14 cellular contexts compared by ENCODE assay signal in genomic region chr17:68260051-68260762, GRCh38. TPM values are rescaled to one million over a fixed set of nuclear protein-coding genes. Genes with fewer than 3 reads are reported as not detected.
DNase-seq lines count a peak whose midpoint lies in the region; ATAC-seq and TF ChIP-seq lines count a peak whose summit lies in the region.
"Had no signal": no experiment of that assay in that cellular context is flagged by ENCODE, and none has a peak within 500 bp of the region (broad histone marks: within the 10 kb centered on the region; RNA-seq: fewer than 3 reads in every experiment).

No MANE protein-coding gene starts in this region.

- peaks cover 20% of the 10 kb centered on the region for H3K36me3 Mint-ChIP-seq in CD8-positive, alpha-beta T cell
- peaks cover 17% of the 10 kb centered on the region; the same call in 2 of the 3 replicates for H3K36me3 Mint-ChIP-seq in GM23338 (ENCODE audit: low read depth)
- peaks cover 34% of the 10 kb centered on the region for H3K36me3 Mint-ChIP-seq in activated CD8-positive, alpha-beta T cell treated with anti-CD3 and anti-CD28 coated beads for 36 hours (ENCODE audit: low read depth)

- H2BK12ac ChIP-seq in mesenchymal stem cell (ENCODE audit: low read length in 2 of 2): no peak overlapping the region

- H3K4me2 ChIP-seq in GM23338 (no peak overlapping the region), mesenchymal stem cell (ENCODE audit: low read length, poor library complexity, severe bottlenecking) (no peak overlapping the region)
- H3K4me2 ChIP-seq: neural progenitor cell had no signal

- no peaks in the 10 kb centered on the region for H3K36me3 ChIP-seq in CD8-positive, alpha-beta T cell (ENCODE audit: insufficient read depth, low read length)
- peaks cover 5% of the 10 kb centered on the region; the same call in 1 of the 2 replicates for H3K36me3 ChIP-seq in GM23338 (ENCODE audit: insufficient read depth)
- H3K36me3 ChIP-seq in mesenchymal stem cell (ENCODE audit: control insufficient read depth in 1 of 2, insufficient read depth in 2 of 2, low read depth in 1 of 2, low read length in 2 of 2): peaks cover 4 to 22% of the 10 kb centered on the region in 2 experiments
- H3K36me3 ChIP-seq: neural progenitor cell had no signal

- no peaks in the 10 kb centered on the region for H3K9me3 Mint-ChIP-seq in CD8-positive, alpha-beta T cell
- H3K9me3 Mint-ChIP-seq in GM23338: no peaks in the 10 kb centered on the region
- H3K9me3 Mint-ChIP-seq in activated CD8-positive, alpha-beta T cell treated with anti-CD3 and anti-CD28 coated beads for 36 hours: no peaks in the 10 kb centered on the region
- H3K9me3 Mint-ChIP-seq: neural progenitor cell had no signal

- no peak overlapping the region for H3K4me3 ChIP-seq in CD8-positive, alpha-beta T cell (ENCODE audit: low read depth, low read length)
- H3K4me3 ChIP-seq in GM23338: no peak overlapping the region
- H3K4me3 ChIP-seq in mesenchymal stem cell (ENCODE audit: insufficient read depth in 1 of 2, low read depth in 1 of 2, low read length in 2 of 2): no peak overlapping the region
- H3K4me3 ChIP-seq: neural progenitor cell had no signal

- CTCF ChIA-PET in CD8-positive, alpha-beta T cell (lab: Charles Lee): interaction anchor here (1.0 to 6.1 kb wide), 8 partner anchors 11 to 206 kb away, joined by 3 to 125 read pairs (median 8); no protein-coding TSS in a partner anchor
- CTCF ChIA-PET in activated CD8-positive, alpha-beta T cell treated with anti-CD3 and anti-CD28 coated beads for 36 hours (lab: Charles Lee): interaction anchor here (1.0 to 8.0 kb wide), 7 partner anchors 31 to 200 kb away, joined by 3 to 122 read pairs (median 6); partner anchors contain the start of genes ARSG and WIPI1

- POLR2A ChIA-PET in CD8-positive, alpha-beta T cell (lab: Charles Lee): interaction anchor here (1.1 to 3.0 kb wide), 4 partner anchors 11 to 80 kb away, joined by 4 to 16 read pairs (median 4); partner anchors contain the start of genes AMZ2, ARSG and SLC16A6
- POLR2A ChIA-PET in activated CD8-positive, alpha-beta T cell treated with anti-CD3 and anti-CD28 coated beads for 36 hours (lab: Charles Lee): interaction anchor here (0.8 to 3.3 kb wide), 4 partner anchors 12 to 195 kb away, joined by 3 to 31 read pairs (median 4); partner anchors contain the start of gene AMZ2

- no peak overlapping the region for H3K23ac ChIP-seq in mesenchymal stem cell (ENCODE audit: low read length in 2 of 2)

- no peaks in the 10 kb centered on the region for H3F3A ChIP-seq in GM23338 (replicated peaks; ENCODE audit: low read depth)

- WGBS in mesenchymal stem cell: 92% methylated on average over 7 of the region's 9 CpGs

- no peaks in the 10 kb centered on the region for H3K9me3 ChIP-seq in CD8-positive, alpha-beta T cell (ENCODE audit: low read length)
- no peaks in the 10 kb centered on the region for H3K9me3 ChIP-seq in mesenchymal stem cell (ENCODE audit: control insufficient read depth, low read length)
- H3K9me3 ChIP-seq: spleen, tibial nerve had no signal

- no peak overlapping the region for H3K27ac ChIP-seq in CD8-positive, alpha-beta T cell (ENCODE audit: low read depth, low read length)
- H3K27ac ChIP-seq in GM23338 (ENCODE audit: low read depth) (no peak overlapping the region), mesenchymal stem cell (ENCODE audit: low read length, poor library complexity, severe bottlenecking) (no peak overlapping the region)
- H3K27ac ChIP-seq: neural progenitor cell had no signal

- no peaks in the 10 kb centered on the region for H3K27me3 ChIP-seq in CD8-positive, alpha-beta T cell (ENCODE audit: insufficient read depth, low read length)
- H3K27me3 ChIP-seq in GM23338 (ENCODE audit: insufficient read depth) (no peaks in the 10 kb centered on the region), mesenchymal stem cell (ENCODE audit: control insufficient read depth in 1 of 2, insufficient read depth in 1 of 2, low read length in 2 of 2) (no peaks in the 10 kb centered on the region)
- H3K27me3 ChIP-seq: spleen, tibial nerve had no signal

- intact Hi-C loops in CD8-positive, alpha-beta T cell (cut with DNase I, micrococcal nuclease): loop anchor here in 1 of 2 experiments (5.0 kb wide), 1 partner anchor 88 kb away; no protein-coding TSS in a partner anchor
- intact Hi-C loops in activated CD8-positive, alpha-beta T cell treated with anti-CD3 and anti-CD28 coated beads for 36 hours (cut with micrococcal nuclease): loop anchor here (5.0 kb wide), 1 partner anchor 142 kb away; no protein-coding TSS in a partner anchor

- no peaks in the 10 kb centered on the region for H3K27me3 Mint-ChIP-seq in CD8-positive, alpha-beta T cell (ENCODE audit: low read depth)
- H3K27me3 Mint-ChIP-seq in GM23338 (ENCODE audit: insufficient read depth, low read depth, poor library complexity): peaks cover 5% of the 10 kb centered on the region
- no peaks in the 10 kb centered on the region for H3K27me3 Mint-ChIP-seq in activated CD8-positive, alpha-beta T cell treated with anti-CD3 and anti-CD28 coated beads for 36 hours

- no peak overlapping the region for H3K4me3 Mint-ChIP-seq in CD8-positive, alpha-beta T cell
- H3K4me3 Mint-ChIP-seq in GM23338: peak overlapping the region; percentile 17; the same call in 2 of the 3 replicates
- peak overlapping the region; percentile 69 for H3K4me3 Mint-ChIP-seq in activated CD8-positive, alpha-beta T cell treated with anti-CD3 and anti-CD28 coated beads for 36 hours

- H4K91ac ChIP-seq in mesenchymal stem cell (ENCODE audit: low read length): no peak overlapping the region

- no peak overlapping the region for H2AK5ac ChIP-seq in mesenchymal stem cell (ENCODE audit: low read length, severe bottlenecking)

- H3K79me2 ChIP-seq in GM23338 (replicated peaks; ENCODE audit: insufficient read depth): no peaks in the 10 kb centered on the region

- H2BK15ac ChIP-seq in mesenchymal stem cell (ENCODE audit: low read depth, poor library complexity, severe bottlenecking): no peak overlapping the region

- no peaks in the 10 kb centered on the region for H4K20me1 ChIP-seq in GM23338 (replicated peaks; ENCODE audit: insufficient read depth)

- TF ChIP-seq CTCF in CD8-positive, alpha-beta T cell (IDR thresholded peaks at IDR 0.05): no peak
- TF ChIP-seq CTCF in GM23338 (conservative IDR thresholded peaks at IDR 0.05; ENCODE audit: low read depth in 2 of 2): no peak
- TF ChIP-seq CTCF in activated CD8-positive, alpha-beta T cell treated with anti-CD3 and anti-CD28 coated beads for 36 hours (IDR thresholded peaks at IDR 0.05): no peak

- no peak for ATAC-seq in CD8-positive, alpha-beta T cell
- ATAC-seq in GM23338: no peak
- ATAC-seq in activated CD8-positive, alpha-beta T cell treated with anti-CD3 and anti-CD28 coated beads for 36 hours: no peak
- no peak for ATAC-seq in GM21717 (IDR thresholded peaks at IDR 0.05; ENCODE audit: unreplicated experiment)
- ATAC-seq: SK-N-SH treated with all-trans-retinoic acid at 6 μM for 48 hours had no signal

- H3K4me1 Mint-ChIP-seq in CD8-positive, alpha-beta T cell (ENCODE audit: low read depth): peaks cover 65% of the 10 kb centered on the region
- H3K4me1 Mint-ChIP-seq in GM23338: peaks cover 8% of the 10 kb centered on the region
- peaks cover 63% of the 10 kb centered on the region for H3K4me1 Mint-ChIP-seq in activated CD8-positive, alpha-beta T cell treated with anti-CD3 and anti-CD28 coated beads for 36 hours (ENCODE audit: low read depth)

- no peak overlapping the region for H3K14ac ChIP-seq in mesenchymal stem cell (ENCODE audit: low read length in 2 of 2)

- no peak overlapping the region for H3K18ac ChIP-seq in mesenchymal stem cell (ENCODE audit: low read depth in 1 of 2, low read length in 2 of 2)

- no peak overlapping the region for H2BK5ac ChIP-seq in mesenchymal stem cell (ENCODE audit: low read depth, low read length, poor library complexity, severe bottlenecking)

- H2AFZ ChIP-seq in GM23338 (no peak overlapping the region), mesenchymal stem cell (ENCODE audit: low read depth, low read length) (no peak overlapping the region)
- H2AFZ ChIP-seq: neural progenitor cell had no signal

- peaks cover 2% of the 10 kb centered on the region for H3K79me1 ChIP-seq in mesenchymal stem cell (replicated peaks; ENCODE audit: low read length, poor library complexity, severe bottlenecking)

- DNase-seq in CD8-positive, alpha-beta T cell: no peak
- DNase-seq in GM23338 (ENCODE audit: low spot score): no peak
- no peak for DNase-seq in activated CD8-positive, alpha-beta T cell treated with anti-CD3 and anti-CD28 coated beads for 36 hours
- peak; percentile 19 for DNase-seq in mesenchymal stem cell
- no peak for DNase-seq in activated effector memory CD4-positive, alpha-beta T cell treated with Interleukin-2 at 50 U/mL for 16 hours
- DNase-seq in NCI-H128 (lab: John Stamatoyannopoulos, UW; ENCODE audit: unreplicated experiment): no peak
- DNase-seq: anterior cingulate cortex, kidney glomerular epithelial cell, NCI-H774, spleen had no signal

- H4K8ac ChIP-seq in mesenchymal stem cell (ENCODE audit: low read length): no peak overlapping the region

- peaks cover 56% of the 10 kb centered on the region for H3K4me1 ChIP-seq in CD8-positive, alpha-beta T cell (ENCODE audit: insufficient read depth, low read length)
- H3K4me1 ChIP-seq in GM23338 (ENCODE audit: insufficient read depth): peaks cover 5% of the 10 kb centered on the region; the same call in 1 of the 2 replicates
- H3K4me1 ChIP-seq in mesenchymal stem cell (ENCODE audit: control insufficient read depth, insufficient read depth, low read depth, low read length): peaks cover 2% of the 10 kb centered on the region
- H3K4me1 ChIP-seq: neural progenitor cell had no signal

- no peak overlapping the region for H3K4ac ChIP-seq in mesenchymal stem cell (ENCODE audit: low read depth in 1 of 2, low read length in 2 of 2)

- H3K9me2 ChIP-seq in GM23338 (ENCODE audit: insufficient read depth): no peaks in the 10 kb centered on the region

- no peak overlapping the region for H2BK120ac ChIP-seq in mesenchymal stem cell (ENCODE audit: low read depth, low read length)

- H3K27ac Mint-ChIP-seq in CD8-positive, alpha-beta T cell: peak overlapping the region; percentile 96
- H3K27ac Mint-ChIP-seq in GM23338: no peak overlapping the region
- H3K27ac Mint-ChIP-seq in activated CD8-positive, alpha-beta T cell treated with anti-CD3 and anti-CD28 coated beads for 36 hours: peak overlapping the region; percentile 93
- H3K27ac Mint-ChIP-seq: neural progenitor cell had no signal

- no peak overlapping the region for H3K9ac ChIP-seq in mesenchymal stem cell (ENCODE audit: low read length)
- H3K9ac ChIP-seq: neural progenitor cell had no signal

RNA-seq across cellular contexts. Expression of gene AMZ2, which starts 12.4 kb away (rescaled TPM):
- total RNA-seq in CD8-positive, alpha-beta T cell: 10 to 100 TPM; 61.0 to 71.1 TPM
- 49.1 and 54.2 TPM in 2 replicates for total RNA-seq in GM23338 (2014; rRNA removed; shearing (Covaris generic))
- polyA plus RNA-seq in GM23338 (2016; fragmentation: Nextera tagmentation; extraction: Ambion mirVana): 71.5 and 83.8 TPM in 2 replicates
- total RNA-seq in activated CD8-positive, alpha-beta T cell treated with anti-CD3 and anti-CD28 coated beads for 36 hours: 100 to 1,000 TPM; 132 to 141 TPM
- polyA plus RNA-seq in mesenchymal stem cell (2013, experiment 1 of 2): 106 TPM
- 97.9 TPM for polyA plus RNA-seq in mesenchymal stem cell (2013, experiment 2 of 2)

RNA-seq across cellular contexts. Expression of gene SLC16A6, which starts 30.7 kb away (rescaled TPM):
- 10 to 100 TPM; 10.7 to 11.0 TPM for total RNA-seq in CD8-positive, alpha-beta T cell
- 0.35 TPM in 1 of 2 replicates, not detected in the other for total RNA-seq in GM23338 (2014; rRNA removed; shearing (Covaris generic))
- 0.16 TPM in 1 of 2 replicates, not detected in the other for polyA plus RNA-seq in GM23338 (2016; fragmentation: Nextera tagmentation; extraction: Ambion mirVana)
- total RNA-seq in activated CD8-positive, alpha-beta T cell treated with anti-CD3 and anti-CD28 coated beads for 36 hours: 1 to 10 TPM; 2.3 to 2.8 TPM
- polyA plus RNA-seq in mesenchymal stem cell (2013, experiment 1 of 2): 48.0 TPM
- polyA plus RNA-seq in mesenchymal stem cell (2013, experiment 2 of 2): 49.8 TPM

RNA-seq across cellular contexts. Expression of gene ARSG, which starts 31.1 kb away (rescaled TPM):
- 10 to 100 TPM in 1 of 2 experiments, 1 to 10 TPM in 1; 6.7 to 10.6 TPM for total RNA-seq in CD8-positive, alpha-beta T cell
- total RNA-seq in GM23338 (2014; rRNA removed; shearing (Covaris generic)): 5.1 and 9.2 TPM in 2 replicates
- 1.7 and 2.4 TPM in 2 replicates for polyA plus RNA-seq in GM23338 (2016; fragmentation: Nextera tagmentation; extraction: Ambion mirVana)
- total RNA-seq in activated CD8-positive, alpha-beta T cell treated with anti-CD3 and anti-CD28 coated beads for 36 hours: 1 to 10 TPM; 7.2 to 8.4 TPM
- 4.5 TPM for polyA plus RNA-seq in mesenchymal stem cell (2013, experiment 1 of 2)
- 4.7 TPM for polyA plus RNA-seq in mesenchymal stem cell (2013, experiment 2 of 2)
